19 cellular contexts compared by ENCODE assay signal in the genomic region with DNA sequence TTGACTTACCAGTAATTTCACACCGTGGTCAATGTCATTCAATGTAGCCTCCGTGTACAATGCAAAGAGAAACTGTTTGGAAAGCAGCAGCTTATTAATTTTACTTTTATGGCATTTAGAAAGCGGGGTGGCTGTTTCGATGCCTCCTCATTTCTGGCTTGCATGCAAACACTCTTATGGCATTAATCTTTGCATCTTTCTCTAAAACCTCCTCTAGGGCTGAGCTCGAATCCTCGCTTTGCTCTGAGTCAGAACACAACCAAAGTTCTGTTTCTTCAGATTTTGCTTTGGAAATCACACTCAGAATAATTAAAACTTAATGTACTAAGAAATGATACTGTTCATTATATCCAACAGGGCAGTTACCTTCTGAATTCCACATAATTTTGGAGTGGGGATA.
DNase-seq lines count a peak whose midpoint lies in the region; ATAC-seq and TF ChIP-seq lines count a peak whose summit lies in the region.
"Had no signal": no experiment of that assay in that cellular context is flagged by ENCODE, and none has a peak within 500 bp of the region (broad histone marks: within the 10 kb centered on the region; RNA-seq: fewer than 3 reads in every experiment).

No MANE protein-coding gene starts in this region.

- no peaks in the 10 kb centered on the region for H3K9me2 ChIP-seq in OCI-LY7 (ENCODE audit: insufficient read depth, low read length)

- no peak overlapping the region for H3K4me2 ChIP-seq in neuronal stem cell (ENCODE audit: insufficient read depth, low read length, poor library complexity, severe bottlenecking)
- no peak overlapping the region for H3K4me2 ChIP-seq in OCI-LY7 (ENCODE audit: low read length)

- H3K4me3 ChIP-seq in AG10803 (ENCODE audit: low read length) (peak overlapping the region; percentile 61), SJSA1 (no peak overlapping the region), gastroesophageal sphincter (peak overlapping the region in 1 of 2 donors; percentile 41), neuronal stem cell (ENCODE audit: low read length in 2 of 2) (no peak overlapping the region), OCI-LY7 (ENCODE audit: low read depth, low read length, poor library complexity, severe bottlenecking) (no peak overlapping the region)
- H3K4me3 ChIP-seq: MG63 had no signal

- H3K79me1 ChIP-seq in neuronal stem cell (ENCODE audit: low read depth, low read length), result no peaks in the 10 kb centered on the region

- CTCF ChIA-PET in OCI-LY7 (lab: Charles Lee; ENCODE audit: unreplicated experiment), result no interaction called here

- H3K14ac ChIP-seq in neuronal stem cell (ENCODE audit: low read length), result no peak overlapping the region

- peak; percentile 34 for DNase-seq in AG10803 (ENCODE audit: low read depth)
- DNase-seq in SJSA1 (ENCODE audit: low read depth in 1 of 2, low spot score in 2 of 2), result peak in 1 of 2 experiments; percentile 13
- no peak for DNase-seq in neuronal stem cell (ENCODE audit: low spot score)
- no peak for DNase-seq in OCI-LY7 (ENCODE audit: low spot score)
- no peak for DNase-seq in EL
- no peak for DNase-seq in NCI-H226
- DNase-seq: activated naive CD4-positive, alpha-beta T cell treated with anti-CD3 and anti-CD28 coated beads for 36 hours; amniotic stem cell; dermis blood vessel endothelial cell; DMS53; MG63; naive thymus-derived CD8-positive, alpha-beta T cell; NCI-H1436; NCI-H2107; NCI-H510A; posterior cingulate gyrus; stimulated activated naive CD8-positive, alpha-beta T cell treated with anti-CD3 and anti-CD28 coated beads, Interleukin-15, amount 100 ng/mL, for 72 hours had no signal

- H4K20me1 ChIP-seq in OCI-LY7 (ENCODE audit: insufficient read depth, low read length), result no peaks in the 10 kb centered on the region

- no peak overlapping the region for H2AK5ac ChIP-seq in neuronal stem cell (ENCODE audit: low read depth, low read length)

- H3K27ac ChIP-seq in SJSA1 (peak overlapping the region; percentile 2; the same call in 1 of the 2 replicates), gastroesophageal sphincter (peak overlapping the region in 3 of 4 donors; percentile 4 to 47 (median 41)), neuronal stem cell (replicated peaks; ENCODE audit: low read length) (no peak overlapping the region), OCI-LY7 (ENCODE audit: low read depth, low read length, poor library complexity, severe bottlenecking) (no peak overlapping the region)

- 43 to 69% methylated on average over 6 of the region's 6 CpGs for WGBS in gastroesophageal sphincter (ENCODE audit: low coverage in 1 of 2), 2 donors
- WGBS in neuronal stem cell (ENCODE audit: extremely low coverage in 2 of 2, insufficient read length in 2 of 2, insufficient replicate concordance in 1 of 2), 2 donors, result no CpG with 5 or more reads among the region's 6 CpGs

- intact Hi-C loops in OCI-LY7 (cut with micrococcal nuclease; ENCODE audit: unreplicated experiment), result no loop called here

- peaks cover 26% of the 10 kb centered on the region for H3K4me1 ChIP-seq in SJSA1 (replicated peaks)
- peaks cover 0 to 11% (median 4%) of the 10 kb centered on the region in 3 donors for H3K4me1 ChIP-seq in gastroesophageal sphincter
- H3K4me1 ChIP-seq in neuronal stem cell (ENCODE audit: control insufficient read depth in 2 of 2, insufficient read depth in 1 of 2, low read depth in 1 of 2, low read length in 2 of 2), result peaks cover 30 to 43% of the 10 kb centered on the region in 2 donors
- H3K4me1 ChIP-seq in OCI-LY7 (ENCODE audit: insufficient read depth, low read length, poor library complexity, severe bottlenecking), result no peaks in the 10 kb centered on the region

- H3K4ac ChIP-seq in neuronal stem cell (ENCODE audit: low read length), result no peak overlapping the region

- H2BK5ac ChIP-seq in neuronal stem cell (ENCODE audit: low read length), result no peak overlapping the region

- no peak for TF ChIP-seq POLR2A in gastroesophageal sphincter (IDR thresholded peaks at IDR 0.05)

- no peaks in the 10 kb centered on the region for H3K79me2 ChIP-seq in OCI-LY7 (ENCODE audit: insufficient read depth, low read depth, low read length)

- TF ChIP-seq CTCF in AG10803 (conservative IDR thresholded peaks at IDR 0.05; ENCODE audit: low read length), result no peak
- TF ChIP-seq CTCF in gastroesophageal sphincter (IDR thresholded peaks at IDR 0.05), result no peak
- TF ChIP-seq CTCF in OCI-LY7 (conservative IDR thresholded peaks at IDR 0.05; ENCODE audit: low read length), result no peak

- H3K18ac ChIP-seq in neuronal stem cell (ENCODE audit: low read length), result no peak overlapping the region

- no peak overlapping the region for H2BK15ac ChIP-seq in neuronal stem cell (ENCODE audit: low read length)

- H3K27me3 ChIP-seq in SJSA1 (replicated peaks) (peaks cover 4% of the 10 kb centered on the region), gastroesophageal sphincter (peaks cover 9% of the 10 kb centered on the region), neuronal stem cell (ENCODE audit: control insufficient read depth in 3 of 3, insufficient read depth in 3 of 3, low read depth in 1 of 3, low read length in 3 of 3) (no peaks in the 10 kb centered on the region)

- POLR2A ChIA-PET in OCI-LY7 (lab: Charles Lee), result interaction anchor here (1.3 kb wide), 1 partner anchor 9 kb away, joined by 4 read pairs; no protein-coding TSS in a partner anchor

- no peak overlapping the region for H3K9ac ChIP-seq in neuronal stem cell (ENCODE audit: low read depth, low read length, poor library complexity)

- H3K9me3 ChIP-seq in SJSA1 (replicated peaks) (no peaks in the 10 kb centered on the region), gastroesophageal sphincter (no peaks in the 10 kb centered on the region), neuronal stem cell (replicated peaks in 1 of 2; ENCODE audit: control insufficient read depth in 2 of 2, insufficient read depth in 1 of 2, low read depth in 1 of 2, low read length in 2 of 2) (no peaks in the 10 kb centered on the region), OCI-LY7 (ENCODE audit: low read length) (no peaks in the 10 kb centered on the region)
- H3K9me3 ChIP-seq: MG63 had no signal

- H2BK12ac ChIP-seq in neuronal stem cell (ENCODE audit: low read length), result no peak overlapping the region

- ATAC-seq in gastroesophageal sphincter, result no peak
- no peak for ATAC-seq in GM21447 (IDR thresholded peaks at IDR 0.05; ENCODE audit: unreplicated experiment)
- ATAC-seq: naive thymus-derived CD8-positive, alpha-beta T cell; stimulated activated naive CD8-positive, alpha-beta T cell treated with anti-CD3 and anti-CD28 coated beads, Interleukin-15, amount 100 ng/mL, for 72 hours had no signal

- H3K23ac ChIP-seq in neuronal stem cell (ENCODE audit: low read depth, low read length, poor library complexity), result no peak overlapping the region

- no peak overlapping the region for H4K8ac ChIP-seq in neuronal stem cell (ENCODE audit: low read depth, low read length)

- no peak overlapping the region for H2BK120ac ChIP-seq in neuronal stem cell (ENCODE audit: low read depth, low read length)

- H4K91ac ChIP-seq in neuronal stem cell (ENCODE audit: low read depth, low read length, poor library complexity), result no peak overlapping the region

- H2AFZ ChIP-seq in neuronal stem cell (ENCODE audit: low read length), result peak overlapping the region; percentile 5
- no peak overlapping the region for H2AFZ ChIP-seq in OCI-LY7 (ENCODE audit: low read length)

- H3K36me3 ChIP-seq in SJSA1, result no peaks in the 10 kb centered on the region
- H3K36me3 ChIP-seq in gastroesophageal sphincter, result peaks cover 0 to 3% of the 10 kb centered on the region in 2 donors
- no peaks in the 10 kb centered on the region for H3K36me3 ChIP-seq in neuronal stem cell (replicated peaks in 1 of 2; ENCODE audit: control insufficient read depth in 2 of 2, insufficient read depth in 2 of 2, low read length in 2 of 2)
- no peaks in the 10 kb centered on the region for H3K36me3 ChIP-seq in OCI-LY7 (ENCODE audit: insufficient read depth, low read length)
- H3K36me3 ChIP-seq: MG63 had no signal

- TF ChIP-seq EP300 in gastroesophageal sphincter (IDR thresholded peaks at IDR 0.05), result no peak

- BruUV-seq in OCI-LY7 (replicated peaks; lab: Mats Ljungman, UMichigan), result no TSS peak

Comparison
In these comparisons a context has a peak if more than half of its experiments do, and no peak if none do; other contexts are left out.
1. H3K27ac ChIP-seq: peak in SJSA1 (single experiment) and gastroesophageal sphincter (3 of 4); none in neuronal stem cell (single experiment) and OCI-LY7 (single experiment).